8 cellular contexts compared by ENCODE assay signal in the genomic region with DNA sequence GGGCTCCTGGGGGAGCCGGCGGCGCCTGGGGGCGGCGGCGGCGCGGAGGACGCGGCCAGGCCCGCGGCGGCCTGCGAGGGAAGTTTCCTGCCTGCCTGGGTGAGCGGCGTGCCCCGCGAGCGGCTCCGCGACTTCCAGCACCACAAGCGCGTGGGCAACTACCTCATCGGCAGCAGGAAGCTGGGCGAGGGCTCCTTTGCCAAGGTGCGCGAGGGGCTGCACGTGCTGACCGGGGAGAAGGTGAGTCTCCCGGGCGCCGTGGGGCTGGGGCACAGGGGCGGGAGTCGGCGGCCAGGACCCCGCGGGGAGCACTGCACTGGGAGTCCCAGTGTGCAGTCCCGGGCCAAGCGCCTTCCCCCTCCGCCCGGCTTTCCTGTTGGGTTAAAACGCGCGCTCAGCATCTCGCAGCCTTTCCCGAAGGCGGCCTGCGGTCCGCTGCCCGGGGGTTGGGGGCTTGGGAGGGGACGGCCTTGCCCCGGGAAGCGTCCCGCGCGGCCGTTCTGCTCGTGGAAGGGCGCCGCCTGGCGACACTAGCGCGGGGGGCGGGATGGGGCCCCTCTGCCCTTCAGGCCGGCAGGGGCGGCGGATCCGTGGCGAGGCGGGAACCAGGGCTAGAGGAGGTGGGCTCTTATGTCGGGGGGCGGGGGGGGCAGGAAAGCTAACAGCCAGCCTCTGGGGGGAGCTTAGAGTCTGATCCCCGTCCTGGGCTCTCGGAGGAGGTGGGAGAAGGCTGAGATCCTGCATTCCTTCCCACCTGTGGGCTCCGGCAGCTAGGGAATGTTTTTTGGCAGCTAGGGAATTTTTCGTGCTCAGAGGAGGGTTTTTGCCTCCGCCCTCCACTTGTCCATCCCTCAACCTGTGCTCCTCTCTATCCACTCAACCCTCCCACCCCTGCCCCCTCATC. TPM values are rescaled to one million over a fixed set of nuclear protein-coding genes. Genes with fewer than 3 reads are reported as not detected.
DNase-seq lines count a peak whose midpoint lies in the region; ATAC-seq and TF ChIP-seq lines count a peak whose summit lies in the region.

No MANE protein-coding gene starts in this region.

- no peaks in the 10 kb centered on the region for H3K9me3 ChIP-seq in prostate gland

- peak overlapping the region; percentile 85 for H3K4me3 Mint-ChIP-seq in glutamatergic neuron (ENCODE audit: unreplicated experiment)

- intact Hi-C loops in prostate gland (cut with DNase I), result no loop called here

- no peak overlapping the region for H3K27ac ChIP-seq in prostate gland

- no peak for TF ChIP-seq POLR2A in prostate gland (IDR thresholded peaks at IDR 0.05)

- H3K27ac Mint-ChIP-seq in glutamatergic neuron (ENCODE audit: unreplicated experiment), result no peak overlapping the region

- TF ChIP-seq CTCF in GM12872 (IDR thresholded peaks at IDR 0.05; ENCODE audit: insufficient read depth, low read depth, low read length) (peak; percentile 44; the same call in 1 of the 3 replicates), glutamatergic neuron (IDR thresholded peaks at IDR 0.05; ENCODE audit: partially characterized antibody, unreplicated experiment) (peak; percentile 87), prostate gland (IDR thresholded peaks at IDR 0.05) (peak; percentile 43 to 55 (median 49))

- no peaks in the 10 kb centered on the region for H3K27me3 ChIP-seq in prostate gland (replicated peaks; ENCODE audit: insufficient read depth)

- WGBS in prostate gland, result 4% methylated on average over 13 of the region's 77 CpGs

- H3K4me1 Mint-ChIP-seq in glutamatergic neuron (ENCODE audit: low read depth, unreplicated experiment), result peaks cover 5% of the 10 kb centered on the region

- DNase-seq in NCI-H1930 (lab: John Stamatoyannopoulos, UW), result peak; percentile 47 to 69
- DNase-seq in activated T-cell treated with anti-CD3 and anti-CD28 coated beads for 4 hours, result peak; percentile 9
- DNase-seq in glutamatergic neuron, result peak; percentile 83
- DNase-seq in prostate gland (ENCODE audit: low spot score), result peak; percentile 10

- H3K4me1 ChIP-seq in prostate gland (replicated peaks), result no peaks in the 10 kb centered on the region

- H3K36me3 ChIP-seq in prostate gland, result no peaks in the 10 kb centered on the region

- H3K9me3 Mint-ChIP-seq in glutamatergic neuron (ENCODE audit: unreplicated experiment), result peaks cover 8% of the 10 kb centered on the region

- peaks cover 18% of the 10 kb centered on the region for H3K27me3 Mint-ChIP-seq in glutamatergic neuron (ENCODE audit: unreplicated experiment)

- H3K4me3 ChIP-seq in prostate gland, result peak overlapping the region; percentile 48 to 50

- H3K36me3 Mint-ChIP-seq in glutamatergic neuron (ENCODE audit: unreplicated experiment), result no peaks in the 10 kb centered on the region

- no peak for ATAC-seq in HG03139 (IDR thresholded peaks at IDR 0.05; ENCODE audit: unreplicated experiment)
- no peak for ATAC-seq in GM21723 (IDR thresholded peaks at IDR 0.05; ENCODE audit: unreplicated experiment)
- no peak for ATAC-seq in HG02642 (IDR thresholded peaks at IDR 0.05; ENCODE audit: poor library complexity, unreplicated experiment)

RNA-seq across cellular contexts. Expression of gene HUNK, which starts 1.1 kb away (rescaled TPM):
- total RNA-seq in glutamatergic neuron (ENCODE audit: unreplicated experiment) (12.2 TPM), prostate gland (1 to 10 TPM; 3.7 to 5.0 TPM)

Comparison
In these comparisons a context has a peak if more than half of its experiments do, and no peak if none do; other contexts are left out.
1. DNase-seq: peak in every context shown above with its lines; median percentile 83 in glutamatergic neuron; 58 in NCI-H1930; 10 in prostate gland; 9 in activated T-cell treated with anti-CD3 and anti-CD28 coated beads for 4 hours.